17 cellular contexts compared by ENCODE assay signal in genomic region chr15:92947071-92947730, GRCh38. TPM values are rescaled to one million over a fixed set of nuclear protein-coding genes. Genes with fewer than 3 reads are reported as not detected.
A peak's percentile ranks its signal among the peaks of the same experiment; 100 is the strongest.
DNase-seq lines count a peak whose midpoint lies in the region; ATAC-seq and TF ChIP-seq lines count a peak whose summit lies in the region.
"Had no signal": no experiment of that assay in that cellular context is flagged by ENCODE, and none has a peak within 500 bp of the region (broad histone marks: within the 10 kb centered on the region; RNA-seq: fewer than 3 reads in every experiment).

No MANE protein-coding gene starts in this region.

- CTCF ChIA-PET in MCF 10A (lab: Yijun Ruan, JAX), result interaction anchor here (0.6 kb wide), 1 partner anchor 19 kb away, joined by 4 read pairs; no protein-coding TSS in a partner anchor

- peaks cover 16 to 24% of the 10 kb centered on the region in 2 donors for H3K9me3 ChIP-seq in breast epithelium

- H3K9me3 Mint-ChIP-seq in MCF 10A (ENCODE audit: unreplicated experiment), result peaks cover 44% of the 10 kb centered on the region
- H3K9me3 Mint-ChIP-seq in chondrocyte (ENCODE audit: low read depth), result peaks cover 19% of the 10 kb centered on the region
- peaks cover 17% of the 10 kb centered on the region for H3K9me3 Mint-ChIP-seq in stimulated activated effector memory CD8-positive, alpha-beta T cell treated with anti-CD3 and anti-CD28 coated beads, Interleukin-12 subunit alpha, Interleukin-12 subunit beta, amount 100 ng/mL, for 72 hours

- H3K27ac Mint-ChIP-seq in MCF 10A (ENCODE audit: low read depth, unreplicated experiment) (peak overlapping the region; percentile 66), chondrocyte (ENCODE audit: unreplicated experiment) (peak overlapping the region; percentile 23)
- peak overlapping the region; percentile 85 for H3K27ac Mint-ChIP-seq in stimulated activated effector memory CD8-positive, alpha-beta T cell treated with anti-CD3 and anti-CD28 coated beads, Interleukin-12 subunit alpha, Interleukin-12 subunit beta, amount 100 ng/mL, for 72 hours
- H3K27ac Mint-ChIP-seq: T-helper 2 cell treated with Interferon-gamma antibody and Interleukin-4, amounts not matched to agents 5 μg/mL and 100 μg/mL, for 36 hours had no signal

- H3K4me1 ChIP-seq in breast epithelium, result no peaks in the 10 kb centered on the region

- no TSS peak for BruUV-seq in MCF 10A (replicated peaks; lab: Mats Ljungman, UMichigan)

- H3K4me3 Mint-ChIP-seq in MCF 10A (ENCODE audit: unreplicated experiment), result no peak overlapping the region
- no peak overlapping the region for H3K4me3 Mint-ChIP-seq in chondrocyte (ENCODE audit: unreplicated experiment)
- H3K4me3 Mint-ChIP-seq in stimulated activated effector memory CD8-positive, alpha-beta T cell treated with anti-CD3 and anti-CD28 coated beads, Interleukin-12 subunit alpha, Interleukin-12 subunit beta, amount 100 ng/mL, for 72 hours, result no peak overlapping the region
- H3K4me3 Mint-ChIP-seq: T-helper 2 cell treated with Interferon-gamma antibody and Interleukin-4, amounts not matched to agents 5 μg/mL and 100 μg/mL, for 36 hours had no signal

- POLR2A ChIA-PET in MCF 10A (lab: Yijun Ruan, JAX), result no interaction called here

- no peak overlapping the region for H3K27ac ChIP-seq in breast epithelium
- H3K27ac ChIP-seq: neutrophil had no signal

- H3K27me3 Mint-ChIP-seq in MCF 10A (ENCODE audit: insufficient read depth, unreplicated experiment) (no peaks in the 10 kb centered on the region), chondrocyte (ENCODE audit: low read depth) (no peaks in the 10 kb centered on the region)

- H3K4me1 Mint-ChIP-seq in MCF 10A (ENCODE audit: insufficient read depth, unreplicated experiment) (no peaks in the 10 kb centered on the region), chondrocyte (ENCODE audit: low read depth) (peaks cover 50% of the 10 kb centered on the region)
- H3K4me1 Mint-ChIP-seq in stimulated activated effector memory CD8-positive, alpha-beta T cell treated with anti-CD3 and anti-CD28 coated beads, Interleukin-12 subunit alpha, Interleukin-12 subunit beta, amount 100 ng/mL, for 72 hours, result peaks cover 17% of the 10 kb centered on the region

- H3K36me3 ChIP-seq in breast epithelium, result peaks cover 52% of the 10 kb centered on the region

- in situ Hi-C loops in KBM-7 (cut with MboI; ENCODE audit: low pct_unique_long_range_greater_than_20kb, low sequenced_read_pairs), result no loop called here

- no peak for ATAC-seq in stimulated activated effector memory CD8-positive, alpha-beta T cell treated with anti-CD3 and anti-CD28 coated beads, Interleukin-12 subunit alpha, Interleukin-12 subunit beta, amount 100 ng/mL, for 72 hours
- ATAC-seq in GM18868 (IDR thresholded peaks at IDR 0.05; ENCODE audit: unreplicated experiment) (no peak), GM18858 (IDR thresholded peaks at IDR 0.05; ENCODE audit: unreplicated experiment) (no peak)
- ATAC-seq: activated CD4-positive, CD25-positive, alpha-beta regulatory T cell treated with anti-CD3 and anti-CD28 coated beads, Interleukin-2, amount 50 U/mL, for 24 hours; sciatic nerve had no signal

- H3K4me3 ChIP-seq in breast epithelium, result no peak overlapping the region

- DNase-seq in MCF 10A (ENCODE audit: unreplicated experiment), result no peak
- no peak for DNase-seq in breast epithelium (ENCODE audit: low spot score in 2 of 2)
- peak; percentile 64 for DNase-seq in KBM-7
- DNase-seq in chondrocyte (ENCODE audit: low spot score), result no peak
- DNase-seq in stimulated activated effector memory CD8-positive, alpha-beta T cell treated with anti-CD3 and anti-CD28 coated beads, Interleukin-12 subunit alpha, Interleukin-12 subunit beta, amount 100 ng/mL, for 72 hours (ENCODE audit: low spot score in 2 of 2), result no peak
- no peak for DNase-seq in C1 segment of cervical spinal cord (lab: John Stamatoyannopoulos, UW)
- DNase-seq: caudate nucleus; effector CD8-positive, alpha-beta T cell; NCI-H187 treated with DMSO at 0.1 percent for 48 hours; stimulated activated CD4-positive, alpha-beta T cell treated with anti-CD3 and anti-CD28 coated beads, Interleukin-1b, Interleukin-23, amount 100 ng/mL, for 48 hours; substantia nigra had no signal

- intact Hi-C loops in MCF 10A (cut with micrococcal nuclease), result no loop called here
- intact Hi-C loops in breast epithelium (cut with DNase I; ENCODE audit: low total_unique reads), result no loop called here

- H3K36me3 Mint-ChIP-seq in MCF 10A (ENCODE audit: insufficient read depth, unreplicated experiment), result peaks cover 100% of the 10 kb centered on the region
- H3K36me3 Mint-ChIP-seq in chondrocyte (ENCODE audit: low read depth), result peaks cover 68% of the 10 kb centered on the region
- H3K36me3 Mint-ChIP-seq in stimulated activated effector memory CD8-positive, alpha-beta T cell treated with anti-CD3 and anti-CD28 coated beads, Interleukin-12 subunit alpha, Interleukin-12 subunit beta, amount 100 ng/mL, for 72 hours, result no peaks in the 10 kb centered on the region

- no peak for TF ChIP-seq POLR2A in breast epithelium (IDR thresholded peaks at IDR 0.05)

- TF ChIP-seq CTCF in MCF 10A (IDR thresholded peaks at IDR 0.05; ENCODE audit: unreplicated experiment) (no peak), breast epithelium (IDR thresholded peaks at IDR 0.05) (no peak), chondrocyte (IDR thresholded peaks at IDR 0.05) (no peak)

- H3K27me3 ChIP-seq in breast epithelium, result no peaks in the 10 kb centered on the region
- H3K27me3 ChIP-seq: neutrophil had no signal

RNA-seq across cellular contexts. Expression of gene CHD2, which starts 47.1 kb away (rescaled TPM):
- total RNA-seq in MCF 10A (2022) (129 and 148 TPM in 2 replicates), breast epithelium (100 to 1,000 TPM; 137 to 215 (median 197) TPM), chondrocyte (59.7 to 83.0 TPM (median 61.2 TPM) in 3 replicates)

Comparison
In these comparisons a context has a peak if more than half of its experiments do, and no peak if none do; other contexts are left out.
1. H3K27ac Mint-ChIP-seq: peak in every context shown above with its lines; median percentile 85 in stimulated activated effector memory CD8-positive, alpha-beta T cell treated with anti-CD3 and anti-CD28 coated beads, Interleukin-12 subunit alpha, Interleukin-12 subunit beta, amount 100 ng/mL, for 72 hours; 66 in MCF 10A; 23 in chondrocyte.